16 cellular contexts compared by ENCODE assay signal in the genomic region with DNA sequence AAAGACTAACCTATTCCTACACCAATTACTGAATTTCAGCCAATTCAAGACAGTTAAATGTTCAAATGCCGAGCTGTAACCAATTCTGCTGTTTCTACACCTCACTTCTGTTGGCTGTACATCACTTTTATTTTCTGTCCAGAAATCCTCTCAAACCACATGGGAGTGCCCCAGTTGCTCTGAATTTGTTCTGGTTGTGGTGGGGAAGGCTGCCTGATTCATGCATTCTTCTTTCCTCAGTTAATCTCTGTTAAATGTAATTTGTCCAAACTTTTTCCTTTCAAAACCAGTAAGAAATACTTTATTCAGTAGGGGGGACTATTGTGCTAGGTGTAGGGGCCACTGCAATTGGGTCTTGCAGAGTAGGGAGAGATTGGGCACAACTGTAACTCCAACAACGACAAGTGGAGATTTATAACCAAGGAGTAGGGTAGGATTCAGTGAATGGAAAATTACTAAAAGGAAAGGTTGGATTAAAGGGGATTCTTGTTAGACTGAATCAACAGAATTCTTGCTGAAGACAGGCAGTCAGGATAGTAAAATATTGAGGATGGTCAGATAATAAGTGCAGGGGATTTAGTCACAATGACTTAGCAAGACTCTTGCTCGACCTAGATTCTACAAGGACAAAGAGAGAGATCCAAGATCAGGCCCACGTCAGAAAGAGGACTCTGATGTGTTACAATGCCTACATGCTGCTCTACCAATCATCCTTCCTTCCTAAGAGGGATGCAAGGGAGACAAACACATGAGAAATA.
A peak's percentile ranks its signal among the peaks of the same experiment; 100 is the strongest.
DNase-seq lines count a peak whose midpoint lies in the region; ATAC-seq, FAIRE-seq and TF ChIP-seq lines count a peak whose summit lies in the region.
"Had no signal": no experiment of that assay in that cellular context is flagged by ENCODE, and none has a peak within 500 bp of the region (broad histone marks: within the 10 kb centered on the region; RNA-seq: fewer than 3 reads in every experiment).

No MANE protein-coding gene starts in this region.

- no peak overlapping the region for H2BK12ac ChIP-seq in H1 (ENCODE audit: low read depth, low read length)

- no peaks in the 10 kb centered on the region for H3K4me1 ChIP-seq in astrocyte (ENCODE audit: insufficient read depth, low read length)
- no peaks in the 10 kb centered on the region for H3K4me1 ChIP-seq in H1 (replicated peaks in 1 of 4; ENCODE audit: control insufficient read depth in 3 of 4, insufficient read depth in 4 of 4, low read length in 3 of 4)
- no peaks in the 10 kb centered on the region for H3K4me1 ChIP-seq in smooth muscle cell (ENCODE audit: low read depth)
- H3K4me1 ChIP-seq: BLaER1, Caco-2 had no signal

- H4K5ac ChIP-seq in H1 (ENCODE audit: insufficient read length, low read depth, low read length), result no peak overlapping the region

- H4K91ac ChIP-seq in H1 (replicated peaks; ENCODE audit: insufficient read length, low read length), result no peak overlapping the region

- H3K18ac ChIP-seq in H1 (ENCODE audit: extremely low read depth, low read length), result no peak overlapping the region

- POLR2A ChIA-PET in H1 (lab: Charles Lee; ENCODE audit: partially characterized antibody), result no interaction called here

- no peaks in the 10 kb centered on the region for H3K79me1 ChIP-seq in H1 (ENCODE audit: low read depth, low read length)

- H2AFZ ChIP-seq in astrocyte (ENCODE audit: low read depth, low read length) (no peak overlapping the region), H1 (ENCODE audit: low read length) (0 out of 2 replicates have a peak overlapping the region, but pooled peaks have one; percentile 88), smooth muscle cell (ENCODE audit: low read depth) (no peak overlapping the region)

- H3K27ac ChIP-seq in astrocyte (ENCODE audit: low read depth, low read length) (no peak overlapping the region), H1 (ENCODE audit: low read depth, low read length) (no peak overlapping the region), smooth muscle cell (ENCODE audit: low read depth) (peak overlapping the region; percentile 73), coronary artery (no peak overlapping the region)
- H3K27ac ChIP-seq: BLaER1 had no signal

- no peak for FAIRE-seq in astrocyte (lab: Jason Lieb, UNC)
- FAIRE-seq in H1 (lab: Jason Lieb, UNC), result no peak
- FAIRE-seq: GM12891, GM19239 had no signal

- TF ChIP-seq POLR2A in H1 (IDR thresholded peaks at IDR 0.05; ENCODE audit: control extremely low read depth in 1 of 2, low read depth in 2 of 2, low read length in 2 of 2), result no peak

- no peak for TF ChIP-seq EP300 in H1 (IDR thresholded peaks at IDR 0.05; ENCODE audit: borderline replicate concordance in 1 of 2, low read depth in 2 of 2, low read length in 2 of 2)

- H3K4me3 Mint-ChIP-seq in astrocyte (ENCODE audit: unreplicated experiment), result no peak overlapping the region
- H3K4me3 Mint-ChIP-seq: CD8-positive, alpha-beta memory T cell had no signal

- H3K9ac ChIP-seq in astrocyte (ENCODE audit: low read length) (no peak overlapping the region), H1 (replicated peaks in 1 of 4; ENCODE audit: extremely low read depth in 1 of 4, low read depth in 3 of 4, low read length in 3 of 4) (no peak overlapping the region), smooth muscle cell (ENCODE audit: low read depth) (peak overlapping the region; percentile 36)
- H3K9ac ChIP-seq: BLaER1 had no signal

- H2BK120ac ChIP-seq in H1 (replicated peaks; ENCODE audit: low read depth, low read length), result no peak overlapping the region

- H3K23me2 ChIP-seq in H1 (ENCODE audit: low read depth, low read length), result no peaks in the 10 kb centered on the region

- no peak overlapping the region for H3K14ac ChIP-seq in H1 (ENCODE audit: insufficient read length)

- DNase-seq in LHCN-M2 (ENCODE audit: low read depth) (peak; percentile 1), astrocyte (ENCODE audit: low read depth) (no peak), H1 (ENCODE audit: low read depth in 1 of 2, low spot score in 2 of 2) (no peak), smooth muscle cell (lab: John Stamatoyannopoulos, UW; ENCODE audit: unreplicated experiment) (no peak), EL (no peak), coronary artery (ENCODE audit: low spot score) (no peak)
- DNase-seq: 8988T; AML-193; Caco-2; CD8-positive, alpha-beta memory T cell; DMS53; H7 had no signal

- H2BK20ac ChIP-seq in H1 (ENCODE audit: low read length), result no peak overlapping the region

- H3K36me3 ChIP-seq in astrocyte (ENCODE audit: insufficient read depth, low read length), result no peaks in the 10 kb centered on the region
- no peaks in the 10 kb centered on the region for H3K36me3 ChIP-seq in H1 (ENCODE audit: control insufficient read depth in 2 of 4, insufficient read depth in 4 of 4, low read length in 3 of 4)
- no peaks in the 10 kb centered on the region for H3K36me3 ChIP-seq in smooth muscle cell (ENCODE audit: low read depth)
- H3K36me3 ChIP-seq: BLaER1 had no signal

- H4K20me1 ChIP-seq in astrocyte (ENCODE audit: insufficient read depth, low read length), result no peaks in the 10 kb centered on the region
- no peaks in the 10 kb centered on the region for H4K20me1 ChIP-seq in H1 (replicated peaks in 1 of 2; ENCODE audit: control insufficient read depth in 1 of 2, insufficient read depth in 2 of 2, low read length in 2 of 2)
- no peaks in the 10 kb centered on the region for H4K20me1 ChIP-seq in smooth muscle cell (ENCODE audit: low read depth)
- H4K20me1 ChIP-seq: BLaER1 had no signal

- H3K27me3 Mint-ChIP-seq in astrocyte (ENCODE audit: low read depth, unreplicated experiment), result no peaks in the 10 kb centered on the region
- H3K27me3 Mint-ChIP-seq: CD8-positive, alpha-beta memory T cell had no signal

- no peak for ATAC-seq in GM18907 (IDR thresholded peaks at IDR 0.05; ENCODE audit: unreplicated experiment)

- 91% methylated on average over 4 of the region's 4 CpGs; no CpG with 5 or more reads in 1 of the 2 experiments for WGBS in H1 (ENCODE audit: extremely low coverage in 1 of 2, insufficient coverage in 1 of 2, insufficient read length in 1 of 2, insufficient replicate concordance in 2 of 2, low coverage in 1 of 2, low lambda C conversion rate in 2 of 2, missing lambda C conversion rate in 1 of 2), 2 experiments
- WGBS in smooth muscle cell (ENCODE audit: low lambda C conversion rate), result 39% methylated on average over 4 of the region's 4 CpGs

- H3K23ac ChIP-seq in H1 (ENCODE audit: insufficient read length), result no peak overlapping the region

- H3K4me1 Mint-ChIP-seq in astrocyte (ENCODE audit: low read depth, unreplicated experiment), result peaks cover 13% of the 10 kb centered on the region
- H3K4me1 Mint-ChIP-seq: CD8-positive, alpha-beta memory T cell had no signal

- no peaks in the 10 kb centered on the region for H3F3A ChIP-seq in smooth muscle cell (ENCODE audit: low read depth)

- CTCF ChIA-PET in H1 (lab: Charles Lee; ENCODE audit: partially characterized antibody), result no interaction called here

- H3K4ac ChIP-seq in H1 (replicated peaks; ENCODE audit: insufficient read length, low read depth, low read length), result no peak overlapping the region

- H2BK15ac ChIP-seq in H1 (ENCODE audit: low read length), result no peak overlapping the region

- no peaks in the 10 kb centered on the region for H3K79me2 ChIP-seq in astrocyte (ENCODE audit: insufficient read depth, low read length)
- no peaks in the 10 kb centered on the region for H3K79me2 ChIP-seq in H1 (ENCODE audit: control insufficient read depth in 1 of 2, insufficient read depth in 2 of 2, low read length in 2 of 2)
- no peaks in the 10 kb centered on the region for H3K79me2 ChIP-seq in smooth muscle cell (ENCODE audit: low read depth)

- no peaks in the 10 kb centered on the region for H3K36me3 Mint-ChIP-seq in astrocyte (ENCODE audit: low read depth, unreplicated experiment)
- H3K36me3 Mint-ChIP-seq: CD8-positive, alpha-beta memory T cell had no signal

- H3K27me3 ChIP-seq in astrocyte (ENCODE audit: insufficient read depth, low read length) (no peaks in the 10 kb centered on the region), H1 (replicated peaks in 1 of 4; ENCODE audit: control insufficient read depth in 3 of 4, extremely low read depth in 1 of 4, insufficient read depth in 3 of 4, low read length in 3 of 4) (no peaks in the 10 kb centered on the region), smooth muscle cell (ENCODE audit: low read depth) (no peaks in the 10 kb centered on the region)
- H3K27me3 ChIP-seq: BLaER1 had no signal

- no peaks in the 10 kb centered on the region for H3K9me3 Mint-ChIP-seq in astrocyte (ENCODE audit: unreplicated experiment)

- TF ChIP-seq CTCF in astrocyte (IDR thresholded peaks at IDR 0.05; ENCODE audit: insufficient read depth, low read depth, low read length), result no peak
- TF ChIP-seq CTCF in H1 (IDR thresholded peaks at IDR 0.05; ENCODE audit: control extremely low read depth in 1 of 3, insufficient read depth in 1 of 3, low read depth in 1 of 3, low read length in 3 of 3), result no peak
- no peak for TF ChIP-seq CTCF in smooth muscle cell (IDR thresholded peaks at IDR 0.05; ENCODE audit: borderline replicate concordance, insufficient read depth, poor library complexity, severe bottlenecking)
- no peak for TF ChIP-seq CTCF in coronary artery (IDR thresholded peaks at IDR 0.05)

- no peak for TF ChIP-seq RAD21 in H1 (IDR thresholded peaks at IDR 0.05 in 1 of 2, conservative IDR thresholded peaks at IDR 0.05 in 1 of 2; ENCODE audit: low read depth in 2 of 2, low read length in 2 of 2)

- H4K8ac ChIP-seq in H1 (ENCODE audit: extremely low read depth, insufficient read depth, low read length), result no peak overlapping the region

- no peak overlapping the region for H3K56ac ChIP-seq in H1 (replicated peaks; ENCODE audit: insufficient read length, low read depth, low read length)

- peak overlapping the region; percentile 31 for H3K27ac Mint-ChIP-seq in astrocyte (ENCODE audit: unreplicated experiment)
- H3K27ac Mint-ChIP-seq: CD8-positive, alpha-beta memory T cell had no signal

- H3K4me3 ChIP-seq in astrocyte (ENCODE audit: insufficient read depth, low read depth, low read length), result no peak overlapping the region
- no peak overlapping the region for H3K4me3 ChIP-seq in H1 (ENCODE audit: extremely low read depth in 1 of 4, insufficient read depth in 2 of 4, low read depth in 3 of 4, low read length in 4 of 4)
- no peak overlapping the region for H3K4me3 ChIP-seq in smooth muscle cell
- no peak overlapping the region for H3K4me3 ChIP-seq in coronary artery
- H3K4me3 ChIP-seq: BLaER1 had no signal

- no peak overlapping the region for H3K4me2 ChIP-seq in astrocyte (ENCODE audit: low read length)
- H3K4me2 ChIP-seq in H1 (ENCODE audit: insufficient read depth in 1 of 2, low read depth in 2 of 2, low read length in 2 of 2), result no peak overlapping the region
- peak overlapping the region; percentile 37 for H3K4me2 ChIP-seq in smooth muscle cell
- H3K4me2 ChIP-seq: BLaER1 had no signal

- H2AK5ac ChIP-seq in H1 (ENCODE audit: low read depth, low read length), result no peak overlapping the region

- no peak overlapping the region for H2BK5ac ChIP-seq in H1 (ENCODE audit: low read depth, low read length)

- H3K9me3 ChIP-seq in astrocyte (ENCODE audit: insufficient read depth, low read depth, low read length) (no peaks in the 10 kb centered on the region), H1 (ENCODE audit: insufficient read depth in 2 of 2, low read depth in 1 of 2, low read length in 1 of 2) (no peaks in the 10 kb centered on the region), smooth muscle cell (replicated peaks; ENCODE audit: low read depth) (no peaks in the 10 kb centered on the region)
- H3K9me3 ChIP-seq: BLaER1, Caco-2 had no signal

TF ChIP-seq in H1, 55 proteins besides CTCF, POLR2A, EP300 and RAD21 (continues in another document):
- no peak for TF ChIP-seq CREB1 (IDR thresholded peaks at IDR 0.05)
